In the genomic region with DNA sequence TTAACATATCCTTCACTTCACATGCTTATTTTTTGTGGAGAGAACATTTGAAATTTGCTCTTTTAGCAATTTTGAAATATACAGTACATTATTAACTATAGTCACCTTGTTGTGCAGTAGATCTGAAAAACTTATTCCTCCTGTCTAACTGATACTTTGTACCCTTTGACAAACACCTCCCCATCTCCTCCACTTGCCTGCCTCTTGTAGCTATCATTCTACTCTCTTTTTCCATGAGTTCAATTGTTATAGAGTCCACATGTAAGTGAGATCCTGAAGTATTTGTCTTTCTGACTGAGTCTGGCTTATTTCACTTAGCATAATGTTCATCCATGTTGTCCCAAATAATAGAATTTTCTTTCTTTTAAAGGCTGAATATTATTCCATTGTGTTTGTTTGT, we compare ENCODE assay signal across 10 cellular contexts. TPM values are rescaled to one million over a fixed set of nuclear protein-coding genes. Genes with fewer than 3 reads are reported as not detected.
"Had no signal": no experiment of that assay in that cellular context is flagged by ENCODE, and none has a peak within 500 bp of the region (broad histone marks: within the 10 kb centered on the region; RNA-seq: fewer than 3 reads in every experiment).

No MANE protein-coding gene starts in this region.

- H3K9ac ChIP-seq: KMS-11 had no signal

- H3K4me2 ChIP-seq: KMS-11 had no signal

- DNase-seq: IMR-90, KBM-7, KG1 had no signal

- H3K4me3 ChIP-seq: K562 had no signal

- H3K27ac ChIP-seq: HL-60, KMS-11 had no signal

- ATAC-seq: K562 had no signal

- FAIRE-seq: HTR-8/SVneo, K562 had no signal

RNA-seq across cellular contexts. Expression of a gene that starts 9.5 kb away (rescaled TPM):
- total RNA-seq: IMR-90, K562 had no signal
- polyA plus RNA-seq: IgD-negative memory B cell, IMR-90, K562 had no signal

RNA-seq across cellular contexts. Expression of a gene that starts 33.9 kb away (rescaled TPM):
- total RNA-seq: HT-29, HT1080, IMR-90, K562 had no signal
- polyA plus RNA-seq: IgD-negative memory B cell, IMR-90, K562 had no signal

RNA-seq across cellular contexts. Expression of a gene that starts 39.5 kb away (rescaled TPM):
- total RNA-seq: HT-29, HT1080, IMR-90, K562 had no signal
- polyA plus RNA-seq: IgD-negative memory B cell, IMR-90, K562 had no signal

RNA-seq across cellular contexts. Expression of a gene that starts 55.8 kb away (rescaled TPM):
- polyA plus RNA-seq: K562 had no signal
